Comparison of ENCODE assay signal across 28 cellular contexts in the genomic region with DNA sequence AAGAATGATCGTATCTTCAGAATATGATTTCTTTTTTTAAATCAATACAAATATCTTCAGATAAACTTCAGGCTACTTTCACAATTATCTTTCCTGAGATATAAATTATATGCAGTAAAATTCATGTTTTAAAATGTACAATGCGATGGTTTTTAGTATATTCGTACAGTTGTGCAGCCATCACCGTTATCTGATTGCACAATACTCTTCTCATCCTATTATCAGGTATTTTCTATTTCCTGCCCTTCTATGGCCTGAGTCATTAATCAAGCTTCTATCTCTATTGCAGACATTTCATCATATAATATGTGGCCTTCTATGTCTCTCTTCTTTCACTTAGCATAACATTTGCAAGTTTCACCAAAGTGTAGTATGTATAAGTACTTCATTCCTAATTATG.
"Had no signal": no experiment of that assay in that cellular context is flagged by ENCODE, and none has a peak within 500 bp of the region (broad histone marks: within the 10 kb centered on the region; RNA-seq: fewer than 3 reads in every experiment).

No MANE protein-coding gene starts in this region.

- H3K4me1 ChIP-seq: adrenal gland, ascending aorta, breast epithelium had no signal

- H3K9me3 ChIP-seq: adrenal gland, ascending aorta, breast epithelium had no signal

- ATAC-seq: activated CD4-positive, alpha-beta T cell treated with anti-CD3 and anti-CD28 coated beads for 36 hours; activated CD8-positive, alpha-beta memory T cell treated with anti-CD3 and anti-CD28 coated beads, Interleukin-2, amount 10 ng/mL, durations not matched to agents 7 days and 5 days; activated CD8-positive, alpha-beta T cell treated with anti-CD3 and anti-CD28 coated beads, Interleukin-2, amount 10 ng/mL, durations not matched to agents 7 days and 5 days; activated naive CD8-positive, alpha-beta T cell treated with anti-CD3 and anti-CD28 coated beads, Interleukin-2, amount 50 U/mL, for 24 hours; esophagus mucosa; T-helper 17 cell had no signal

- DNase-seq: activated CD4-positive, alpha-beta memory T cell treated with anti-CD3 and anti-CD28 coated beads for 36 hours; activated CD4-positive, alpha-beta T cell treated with anti-CD3 and anti-CD28 coated beads for 36 hours; activated CD4-positive, alpha-beta T cell treated with anti-CD3 and anti-CD28 coated beads, Interleukin-2, amount 10 ng/mL, durations not matched to agents 24 days and 14 days; activated CD4-positive, CD25-positive, alpha-beta regulatory T cell; activated CD4-positive, CD25-positive, alpha-beta regulatory T cell treated with anti-CD3 and anti-CD28 coated beads, Interleukin-2, amount 50 U/mL, for 72 hours; activated CD8-positive, alpha-beta memory T cell treated with anti-CD3 and anti-CD28 coated beads, Interleukin-2, amount 10 ng/mL, durations not matched to agents 7 days and 5 days; activated CD8-positive, alpha-beta memory T cell treated with anti-CD3 and anti-CD28 coated beads, Interleukin-2, amount 50 U/mL, for 4 hours; activated CD8-positive, alpha-beta T cell treated with anti-CD3 and anti-CD28 coated beads, Interleukin-2, amount 10 ng/mL, durations not matched to agents 7 days and 5 days; activated effector memory CD4-positive, alpha-beta T cell treated with anti-CD3 and anti-CD28 coated beads, Interleukin-2, amount 50 U/mL, for 16 hours; activated naive CD4-positive, alpha-beta T cell treated with anti-CD3 and anti-CD28 coated beads for 36 hours; activated naive CD8-positive, alpha-beta T cell treated with anti-CD3 and anti-CD28 coated beads for 36 hours; activated naive CD8-positive, alpha-beta T cell treated with anti-CD3 and anti-CD28 coated beads, Interleukin-2, amount 50 U/mL, for 24 hours; activated T-cell treated with anti-CD3 and anti-CD28 coated beads, Interleukin-2, amount 50 U/mL, for 1 hour; activated T-cell treated with anti-CD3 and anti-CD28 coated beads, Interleukin-2, amount 50 U/mL, for 48 hours; adrenal gland; dorsolateral prefrontal cortex; effector memory CD4-positive, alpha-beta T cell; endodermal cell; foreskin fibroblast; head of caudate nucleus; T-helper 17 cell; T1000 had no signal

- FAIRE-seq: frontal cortex had no signal

- H3K27me3 ChIP-seq: adrenal gland, ascending aorta, breast epithelium, cardiac muscle cell, dorsolateral prefrontal cortex had no signal

- H3K4me3 ChIP-seq: adrenal gland, ascending aorta, breast epithelium, cardiac muscle cell, coronary artery, dorsolateral prefrontal cortex had no signal

- H3K36me3 ChIP-seq: adrenal gland, ascending aorta, breast epithelium, cardiac muscle cell had no signal

- H3K27ac ChIP-seq: adrenal gland, ascending aorta, breast epithelium, cardiac muscle cell, coronary artery, dorsolateral prefrontal cortex had no signal
